Comparison of ENCODE assay signal across 1 cellular context in the genomic region with DNA sequence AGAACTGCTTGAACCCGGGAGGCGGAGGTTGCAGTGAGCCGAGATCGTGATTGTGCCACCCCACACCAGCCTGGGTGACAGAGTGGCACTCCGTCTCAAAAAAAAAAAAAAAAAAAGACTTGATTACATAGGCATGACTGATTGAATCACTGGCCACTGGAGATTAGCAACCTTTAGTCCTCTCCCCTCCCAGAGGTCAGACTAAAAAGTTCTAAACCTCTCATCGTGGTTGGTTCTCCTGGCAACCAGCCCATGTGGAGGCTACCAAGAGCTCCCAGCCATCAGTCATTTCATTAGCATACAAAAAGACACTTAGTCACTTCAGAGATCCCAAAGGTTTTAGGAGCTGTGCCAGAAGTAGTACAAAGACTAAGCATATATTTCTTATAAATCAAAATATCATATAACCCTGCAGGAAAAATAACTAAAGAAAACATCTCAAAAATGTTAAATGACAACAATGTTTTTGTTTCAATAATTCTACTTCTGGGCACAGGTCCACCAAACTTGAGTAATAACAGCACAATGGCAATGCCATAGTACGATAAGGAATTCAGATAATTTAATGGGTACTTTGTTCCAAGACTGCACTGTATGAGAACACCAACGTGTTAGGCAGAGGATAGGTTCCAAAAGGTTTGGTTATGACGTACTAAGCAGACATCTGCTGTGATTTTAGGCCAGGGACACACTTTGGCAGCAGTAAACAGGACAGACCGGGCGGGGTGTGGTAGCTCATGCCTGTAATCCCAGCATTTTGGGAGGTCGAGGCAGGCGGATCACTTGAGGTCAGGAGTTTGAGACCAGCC.
TF ChIP-seq lines count a peak whose summit lies in the region.

No MANE protein-coding gene starts in this region.

TF ChIP-seq in GM12878, 131 proteins besides CTCF, POLR2A, EP300 and RAD21:
- TF ChIP-seq, protein P1, sequence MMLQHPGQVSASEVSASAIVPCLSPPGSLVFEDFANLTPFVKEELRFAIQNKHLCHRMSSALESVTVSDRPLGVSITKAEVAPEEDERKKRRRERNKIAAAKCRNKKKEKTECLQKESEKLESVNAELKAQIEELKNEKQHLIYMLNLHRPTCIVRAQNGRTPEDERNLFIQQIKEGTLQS (IDR thresholded peaks at IDR 0.05; ENCODE audit: borderline replicate concordance, extremely low read depth, low read depth, low read length) = no peak
- TF ChIP-seq IKZF1 (conservative IDR thresholded peaks at IDR 0.05) = no peak
- 0 out of 2 replicates have a peak, but pooled peaks have one; percentile 15 for TF ChIP-seq ATF7 (IDR thresholded peaks at IDR 0.05; ENCODE audit: low read depth)
- TF ChIP-seq CREB1 (IDR thresholded peaks at IDR 0.05; ENCODE audit: low read depth) = 0 out of 2 replicates have a peak, but pooled peaks have one; percentile 12
- TF ChIP-seq, protein P2, sequence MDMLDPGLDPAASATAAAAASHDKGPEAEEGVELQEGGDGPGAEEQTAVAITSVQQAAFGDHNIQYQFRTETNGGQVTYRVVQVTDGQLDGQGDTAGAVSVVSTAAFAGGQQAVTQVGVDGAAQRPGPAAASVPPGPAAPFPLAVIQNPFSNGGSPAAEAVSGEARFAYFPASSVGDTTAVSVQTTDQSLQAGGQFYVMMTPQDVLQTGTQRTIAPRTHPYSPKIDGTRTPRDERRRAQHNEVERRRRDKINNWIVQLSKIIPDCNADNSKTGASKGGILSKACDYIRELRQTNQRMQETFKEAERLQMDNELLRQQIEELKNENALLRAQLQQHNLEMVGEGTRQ (IDR thresholded peaks at IDR 0.05; ENCODE audit: borderline replicate concordance, low read depth, low read length) = no peak
- TF ChIP-seq, protein P3, sequence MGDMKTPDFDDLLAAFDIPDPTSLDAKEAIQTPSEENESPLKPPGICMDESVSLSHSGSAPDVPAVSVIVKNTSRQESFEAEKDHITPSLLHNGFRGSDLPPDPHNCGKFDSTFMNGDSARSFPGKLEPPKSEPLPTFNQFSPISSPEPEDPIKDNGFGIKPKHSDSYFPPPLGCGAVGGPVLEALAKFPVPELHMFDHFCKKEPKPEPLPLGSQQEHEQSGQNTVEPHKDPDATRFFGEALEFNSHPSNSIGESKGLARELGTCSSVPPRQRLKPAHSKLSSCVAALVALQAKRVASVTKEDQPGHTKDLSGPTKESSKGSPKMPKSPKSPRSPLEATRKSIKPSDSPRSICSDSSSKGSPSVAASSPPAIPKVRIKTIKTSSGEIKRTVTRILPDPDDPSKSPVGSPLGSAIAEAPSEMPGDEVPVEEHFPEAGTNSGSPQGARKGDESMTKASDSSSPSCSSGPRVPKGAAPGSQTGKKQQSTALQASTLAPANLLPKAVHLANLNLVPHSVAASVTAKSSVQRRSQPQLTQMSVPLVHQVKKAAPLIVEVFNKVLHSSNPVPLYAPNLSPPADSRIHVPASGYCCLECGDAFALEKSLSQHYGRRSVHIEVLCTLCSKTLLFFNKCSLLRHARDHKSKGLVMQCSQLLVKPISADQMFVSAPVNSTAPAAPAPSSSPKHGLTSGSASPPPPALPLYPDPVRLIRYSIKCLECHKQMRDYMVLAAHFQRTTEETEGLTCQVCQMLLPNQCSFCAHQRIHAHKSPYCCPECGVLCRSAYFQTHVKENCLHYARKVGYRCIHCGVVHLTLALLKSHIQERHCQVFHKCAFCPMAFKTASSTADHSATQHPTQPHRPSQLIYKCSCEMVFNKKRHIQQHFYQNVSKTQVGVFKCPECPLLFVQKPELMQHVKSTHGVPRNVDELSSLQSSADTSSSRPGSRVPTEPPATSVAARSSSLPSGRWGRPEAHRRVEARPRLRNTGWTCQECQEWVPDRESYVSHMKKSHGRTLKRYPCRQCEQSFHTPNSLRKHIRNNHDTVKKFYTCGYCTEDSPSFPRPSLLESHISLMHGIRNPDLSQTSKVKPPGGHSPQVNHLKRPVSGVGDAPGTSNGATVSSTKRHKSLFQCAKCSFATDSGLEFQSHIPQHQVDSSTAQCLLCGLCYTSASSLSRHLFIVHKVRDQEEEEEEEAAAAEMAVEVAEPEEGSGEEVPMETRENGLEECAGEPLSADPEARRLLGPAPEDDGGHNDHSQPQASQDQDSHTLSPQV (IDR thresholded peaks at IDR 0.05) = no peak
- TF ChIP-seq GABPA (IDR thresholded peaks at IDR 0.05; ENCODE audit: low read depth) = no peak
- TF ChIP-seq ZSCAN29 (IDR thresholded peaks at IDR 0.05) = no peak
- no peak for TF ChIP-seq HDGF (IDR thresholded peaks at IDR 0.05)
- no peak for TF ChIP-seq JUNB (IDR thresholded peaks at IDR 0.05)
- no peak for TF ChIP-seq RUNX3 (IDR thresholded peaks at IDR 0.05; ENCODE audit: low read length)
- TF ChIP-seq, protein P4, sequence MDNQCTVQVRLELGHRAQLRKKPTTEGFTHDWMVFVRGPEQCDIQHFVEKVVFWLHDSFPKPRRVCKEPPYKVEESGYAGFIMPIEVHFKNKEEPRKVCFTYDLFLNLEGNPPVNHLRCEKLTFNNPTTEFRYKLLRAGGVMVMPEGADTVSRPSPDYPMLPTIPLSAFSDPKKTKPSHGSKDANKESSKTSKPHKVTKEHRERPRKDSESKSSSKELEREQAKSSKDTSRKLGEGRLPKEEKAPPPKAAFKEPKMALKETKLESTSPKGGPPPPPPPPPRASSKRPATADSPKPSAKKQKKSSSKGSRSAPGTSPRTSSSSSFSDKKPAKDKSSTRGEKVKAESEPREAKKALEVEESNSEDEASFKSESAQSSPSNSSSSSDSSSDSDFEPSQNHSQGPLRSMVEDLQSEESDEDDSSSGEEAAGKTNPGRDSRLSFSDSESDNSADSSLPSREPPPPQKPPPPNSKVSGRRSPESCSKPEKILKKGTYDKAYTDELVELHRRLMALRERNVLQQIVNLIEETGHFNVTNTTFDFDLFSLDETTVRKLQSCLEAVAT (IDR thresholded peaks at IDR 0.05) = 0 out of 2 replicates have a peak, but pooled peaks have one; percentile 4
- TF ChIP-seq ZNF207 (IDR thresholded peaks at IDR 0.05; ENCODE audit: borderline replicate concordance) = no peak
- TF ChIP-seq CBX3 (IDR thresholded peaks at IDR 0.05; ENCODE audit: borderline replicate concordance, low read depth) = no peak
- no peak for TF ChIP-seq POLR2AphosphoS5 (IDR thresholded peaks at IDR 0.05; ENCODE audit: low read length)
- TF ChIP-seq, protein P5, sequence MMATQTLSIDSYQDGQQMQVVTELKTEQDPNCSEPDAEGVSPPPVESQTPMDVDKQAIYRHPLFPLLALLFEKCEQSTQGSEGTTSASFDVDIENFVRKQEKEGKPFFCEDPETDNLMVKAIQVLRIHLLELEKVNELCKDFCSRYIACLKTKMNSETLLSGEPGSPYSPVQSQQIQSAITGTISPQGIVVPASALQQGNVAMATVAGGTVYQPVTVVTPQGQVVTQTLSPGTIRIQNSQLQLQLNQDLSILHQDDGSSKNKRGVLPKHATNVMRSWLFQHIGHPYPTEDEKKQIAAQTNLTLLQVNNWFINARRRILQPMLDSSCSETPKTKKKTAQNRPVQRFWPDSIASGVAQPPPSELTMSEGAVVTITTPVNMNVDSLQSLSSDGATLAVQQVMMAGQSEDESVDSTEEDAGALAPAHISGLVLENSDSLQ (IDR thresholded peaks at IDR 0.05) = peak; percentile 91
- 0 out of 2 replicates have a peak, but pooled peaks have one; percentile 41 for TF ChIP-seq ZNF384 (IDR thresholded peaks at IDR 0.05; ENCODE audit: borderline replicate concordance, low read depth, low read length)
- no peak for TF ChIP-seq BHLHE40 (IDR thresholded peaks at IDR 0.05; ENCODE audit: borderline replicate concordance in 1 of 2, low read depth in 2 of 2, low read length in 1 of 2)
- no peak for TF ChIP-seq TCF7 (IDR thresholded peaks at IDR 0.05; ENCODE audit: borderline replicate concordance)
- TF ChIP-seq, protein P6, sequence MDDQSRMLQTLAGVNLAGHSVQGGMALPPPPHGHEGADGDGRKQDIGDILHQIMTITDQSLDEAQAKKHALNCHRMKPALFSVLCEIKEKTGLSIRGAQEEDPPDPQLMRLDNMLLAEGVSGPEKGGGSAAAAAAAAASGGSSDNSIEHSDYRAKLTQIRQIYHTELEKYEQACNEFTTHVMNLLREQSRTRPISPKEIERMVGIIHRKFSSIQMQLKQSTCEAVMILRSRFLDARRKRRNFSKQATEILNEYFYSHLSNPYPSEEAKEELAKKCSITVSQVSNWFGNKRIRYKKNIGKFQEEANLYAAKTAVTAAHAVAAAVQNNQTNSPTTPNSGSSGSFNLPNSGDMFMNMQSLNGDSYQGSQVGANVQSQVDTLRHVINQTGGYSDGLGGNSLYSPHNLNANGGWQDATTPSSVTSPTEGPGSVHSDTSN (IDR thresholded peaks at IDR 0.05; ENCODE audit: insufficient replicate concordance, low read depth, low read length) = peak; percentile 45
- TF ChIP-seq EGR1 (IDR thresholded peaks at IDR 0.05; ENCODE audit: borderline replicate concordance in 1 of 2, low read depth in 2 of 2, low read length in 2 of 2) = no peak
- TF ChIP-seq KLF5 (IDR thresholded peaks at IDR 0.05; ENCODE audit: partially characterized antibody) = no peak
- TF ChIP-seq SP1 (IDR thresholded peaks at IDR 0.05; ENCODE audit: low read depth, low read length) = no peak
- no peak for TF ChIP-seq POLR2AphosphoS2 (IDR thresholded peaks at IDR 0.05; ENCODE audit: low read depth, low read length)
- TF ChIP-seq BMI1 (IDR thresholded peaks at IDR 0.05; ENCODE audit: borderline replicate concordance) = no peak
